13 cellular contexts compared by ENCODE assay signal in the genomic region with DNA sequence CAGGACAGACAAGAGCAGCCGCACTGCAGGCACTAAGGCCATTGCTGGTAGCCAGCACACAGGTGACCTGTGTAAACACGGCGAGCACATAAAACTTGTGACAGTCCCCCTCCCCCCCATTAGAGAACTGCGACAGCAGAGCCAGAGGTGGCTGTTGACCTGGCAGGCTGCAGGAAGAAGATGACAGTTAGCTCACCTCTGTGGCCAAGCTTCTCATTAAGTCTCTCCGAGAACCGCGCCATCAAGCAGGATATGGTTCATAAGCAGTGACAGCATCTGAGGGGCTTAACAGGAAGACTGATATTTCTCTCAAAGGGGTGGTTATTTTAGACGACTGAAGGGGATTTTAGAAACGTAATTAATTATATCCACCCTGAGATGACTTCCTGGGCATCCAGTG. TPM values are rescaled to one million over a fixed set of nuclear protein-coding genes. Genes with fewer than 3 reads are reported as not detected.
DNase-seq lines count a peak whose midpoint lies in the region; TF ChIP-seq lines count a peak whose summit lies in the region.
"Had no signal": no experiment of that assay in that cellular context is flagged by ENCODE, and none has a peak within 500 bp of the region (broad histone marks: within the 10 kb centered on the region; RNA-seq: fewer than 3 reads in every experiment).

No MANE protein-coding gene starts in this region.

- H3K27me3 ChIP-seq in effector memory CD4-positive, alpha-beta T cell (replicated peaks; ENCODE audit: control insufficient read depth, insufficient read depth, low read length, poor library complexity, severe bottlenecking): no peaks in the 10 kb centered on the region
- H3K27me3 ChIP-seq in trophoblast cell (ENCODE audit: insufficient read depth, low read length): no peaks in the 10 kb centered on the region
- no peaks in the 10 kb centered on the region for H3K27me3 ChIP-seq in ovary
- H3K27me3 ChIP-seq: heart left ventricle, SJSA1 had no signal

- DNase-seq in HFFc6 (no peak), trophoblast cell (no peak), ovary (no peak), NCI-H2107 treated with DMSO at 0.1 percent for 48 hours (lab: John Stamatoyannopoulos, UW; ENCODE audit: unreplicated experiment) (no peak), NCI-H1930 (lab: John Stamatoyannopoulos, UW) (no peak), COLO829 (ENCODE audit: low spot score) (no peak)
- DNase-seq in activated CD4-positive, alpha-beta T cell treated with anti-CD3 and anti-CD28 coated beads, Interleukin-2, amount 10 ng/mL, durations not matched to agents 7 days and 5 days: peak; percentile 57
- DNase-seq in effector memory CD4-positive, alpha-beta T cell: peak in 2 of 3 donors; percentile 42 to 51
- DNase-seq: COR-L47, dermis blood vessel endothelial cell, heart left ventricle, NCI-H446 treated with DMSO at 0.1 percent for 48 hours had no signal

- H3K27me3 Mint-ChIP-seq in HFFc6 (ENCODE audit: insufficient read depth): peaks cover 13% of the 10 kb centered on the region
- no peaks in the 10 kb centered on the region for H3K27me3 Mint-ChIP-seq in activated CD4-positive, alpha-beta T cell treated with anti-CD3 and anti-CD28 coated beads, Interleukin-2, amount 10 ng/mL, durations not matched to agents 7 days and 5 days

- no peak overlapping the region for H2BK120ac ChIP-seq in trophoblast cell (ENCODE audit: insufficient read depth, low read length, poor library complexity)

- H3K14ac ChIP-seq in trophoblast cell (ENCODE audit: low read length): no peak overlapping the region

- peaks cover 45% of the 10 kb centered on the region for H3K36me3 Mint-ChIP-seq in HFFc6 (ENCODE audit: low read depth)
- H3K36me3 Mint-ChIP-seq in activated CD4-positive, alpha-beta T cell treated with anti-CD3 and anti-CD28 coated beads, Interleukin-2, amount 10 ng/mL, durations not matched to agents 7 days and 5 days (ENCODE audit: low read depth): peaks cover 56% of the 10 kb centered on the region

- TF ChIP-seq CTCF in HFFc6 (IDR thresholded peaks at IDR 0.05) (no peak), ovary (IDR thresholded peaks at IDR 0.05) (no peak)

- peaks cover 10% of the 10 kb centered on the region for H3K79me1 ChIP-seq in trophoblast cell (ENCODE audit: low read length)

- H3K9me3 Mint-ChIP-seq in HFFc6: no peaks in the 10 kb centered on the region
- H3K9me3 Mint-ChIP-seq in activated CD4-positive, alpha-beta T cell treated with anti-CD3 and anti-CD28 coated beads, Interleukin-2, amount 10 ng/mL, durations not matched to agents 7 days and 5 days: no peaks in the 10 kb centered on the region

- peak overlapping the region; percentile 54 for H3K4me3 ChIP-seq in effector memory CD4-positive, alpha-beta T cell (ENCODE audit: insufficient read depth, low read depth, low read length, poor library complexity, severe bottlenecking)
- H3K4me3 ChIP-seq in trophoblast cell (ENCODE audit: low read depth, low read length) (no peak overlapping the region), ovary (no peak overlapping the region)
- H3K4me3 ChIP-seq: SJSA1 had no signal

- H3K4me3 Mint-ChIP-seq in HFFc6: no peak overlapping the region
- peak overlapping the region; percentile 69 for H3K4me3 Mint-ChIP-seq in activated CD4-positive, alpha-beta T cell treated with anti-CD3 and anti-CD28 coated beads, Interleukin-2, amount 10 ng/mL, durations not matched to agents 7 days and 5 days

- TF ChIP-seq EP300 in ovary (IDR thresholded peaks at IDR 0.05): no peak

- no peak overlapping the region for H4K12ac ChIP-seq in trophoblast cell (ENCODE audit: low read depth, low read length)

- peaks cover 29% of the 10 kb centered on the region for H3K36me3 ChIP-seq in effector memory CD4-positive, alpha-beta T cell (ENCODE audit: control insufficient read depth, insufficient read depth, low read length)
- peaks cover 64 to 73% of the 10 kb centered on the region in 2 experiments for H3K36me3 ChIP-seq in trophoblast cell (ENCODE audit: control insufficient read depth in 1 of 2, insufficient read depth in 2 of 2, low read length in 2 of 2)
- H3K36me3 ChIP-seq in ovary: no peaks in the 10 kb centered on the region

- no peak overlapping the region for H4K8ac ChIP-seq in trophoblast cell (ENCODE audit: low read depth, low read length)

- CTCF ChIA-PET in activated CD4-positive, alpha-beta T cell treated with anti-CD3 and anti-CD28 coated beads, Interleukin-2, amount 10 ng/mL, durations not matched to agents 7 days and 5 days (lab: Charles Lee): interaction anchor here (0.8 to 2.8 kb wide), 8 partner anchors 12 to 35 kb away, joined by 3 to 11 read pairs (median 8); a partner anchor contains a TSS

- H3K4me1 Mint-ChIP-seq in HFFc6 (ENCODE audit: low read depth): peaks cover 52% of the 10 kb centered on the region
- H3K4me1 Mint-ChIP-seq in activated CD4-positive, alpha-beta T cell treated with anti-CD3 and anti-CD28 coated beads, Interleukin-2, amount 10 ng/mL, durations not matched to agents 7 days and 5 days: peaks cover 70% of the 10 kb centered on the region

- POLR2A ChIA-PET in activated CD4-positive, alpha-beta T cell treated with anti-CD3 and anti-CD28 coated beads, Interleukin-2, amount 10 ng/mL, durations not matched to agents 7 days and 5 days (lab: Charles Lee): interaction anchor here (0.6 to 2.2 kb wide), 3 partner anchors 14 to 38 kb away, joined by 5 to 17 read pairs (median 7); a partner anchor contains a TSS

- no peak overlapping the region for H3K23ac ChIP-seq in trophoblast cell (ENCODE audit: low read length)

- H3K9ac ChIP-seq in trophoblast cell (ENCODE audit: low read length): no peak overlapping the region

- no peak overlapping the region for H2AK5ac ChIP-seq in trophoblast cell (ENCODE audit: low read length)

- H4K91ac ChIP-seq in trophoblast cell (ENCODE audit: low read depth, low read length): no peak overlapping the region

- peaks cover 75% of the 10 kb centered on the region for H3K4me1 ChIP-seq in effector memory CD4-positive, alpha-beta T cell (ENCODE audit: control insufficient read depth, insufficient read depth, low read length, poor library complexity, severe bottlenecking)
- H3K4me1 ChIP-seq in trophoblast cell (ENCODE audit: control insufficient read depth in 1 of 2, insufficient read depth in 2 of 2, low read length in 2 of 2) (peaks cover 0 to 2% of the 10 kb centered on the region in 2 experiments), ovary (ENCODE audit: insufficient read depth) (peaks cover 11% of the 10 kb centered on the region)

- no peak overlapping the region for H3K18ac ChIP-seq in trophoblast cell (ENCODE audit: low read length)

- no peaks in the 10 kb centered on the region for H3K9me3 ChIP-seq in effector memory CD4-positive, alpha-beta T cell (ENCODE audit: control insufficient read depth, low read length)
- H3K9me3 ChIP-seq in trophoblast cell (ENCODE audit: insufficient read depth, low read depth, low read length): no peaks in the 10 kb centered on the region
- no peaks in the 10 kb centered on the region for H3K9me3 ChIP-seq in ovary
- H3K9me3 ChIP-seq: heart left ventricle had no signal

- no CpG with 5 or more reads among the region's 9 CpGs for WGBS in trophoblast cell (ENCODE audit: extremely low coverage, insufficient coverage, insufficient read length)
- WGBS in ovary, 3 donors: 67 to 75% (median 74%) methylated on average over 9 of the region's 9 CpGs

- peak overlapping the region; percentile 97 for H3K27ac ChIP-seq in effector memory CD4-positive, alpha-beta T cell (ENCODE audit: insufficient read depth, low read length, poor library complexity, severe bottlenecking)
- H3K27ac ChIP-seq in trophoblast cell (ENCODE audit: low read depth, low read length) (no peak overlapping the region), ovary (no peak overlapping the region)
- H3K27ac ChIP-seq: SJSA1 had no signal

- peak overlapping the region; percentile 4; the same call in 1 of the 2 replicates for H3K27ac Mint-ChIP-seq in HFFc6
- peak overlapping the region; percentile 92 for H3K27ac Mint-ChIP-seq in activated CD4-positive, alpha-beta T cell treated with anti-CD3 and anti-CD28 coated beads, Interleukin-2, amount 10 ng/mL, durations not matched to agents 7 days and 5 days

- peak overlapping the region; percentile 80 for H3K4ac ChIP-seq in trophoblast cell (ENCODE audit: low read depth, low read length)

- no peak overlapping the region for H2BK12ac ChIP-seq in trophoblast cell (ENCODE audit: low read length)

- TF ChIP-seq POLR2A in ovary (IDR thresholded peaks at IDR 0.05): no peak

- H3K79me2 ChIP-seq in trophoblast cell (ENCODE audit: control insufficient read depth, insufficient read depth, low read length, poor library complexity): peaks cover 35% of the 10 kb centered on the region

- H3K4me2 ChIP-seq in trophoblast cell (ENCODE audit: low read length): no peak overlapping the region

- no peak overlapping the region for H2AFZ ChIP-seq in trophoblast cell (ENCODE audit: insufficient read depth, low read length, poor library complexity)

- no peak overlapping the region for H2BK5ac ChIP-seq in trophoblast cell (ENCODE audit: low read depth, low read length, poor library complexity)

- intact Hi-C loops in ovary (cut with DNase I): no loop called here

RNA-seq across cellular contexts. Expression of a gene that starts 5.2 kb away (rescaled TPM):
- total RNA-seq in HFFc6 (2021; fragmentation: NEBNext Ultra II Directional; extraction: Animal tissue kit (Norgen Biotek cat#: 25700)): 100 to 1,000 TPM; 406 to 474 (median 417) TPM
- 100 to 1,000 TPM; 147 to 164 TPM for total RNA-seq in activated CD4-positive, alpha-beta T cell treated with anti-CD3 and anti-CD28 coated beads, Interleukin-2, amount 10 ng/mL, durations not matched to agents 7 days and 5 days
- polyA plus RNA-seq in trophoblast cell (2013): 307 and 319 TPM in 2 replicates
- 100 to 1,000 TPM in 4 of 7 donors, 10 to 100 TPM in 3; 58.7 to 126 (median 107) TPM for total RNA-seq in ovary
- 100 to 1,000 TPM in 1 of 2 donors, 10 to 100 TPM in 1; 73.8 to 165 TPM for polyA plus RNA-seq in ovary

RNA-seq across cellular contexts. Expression of a gene that starts 5.5 kb away (rescaled TPM):
- total RNA-seq in HFFc6 (2021; fragmentation: NEBNext Ultra II Directional; extraction: Animal tissue kit (Norgen Biotek cat#: 25700)): 1 to 10 TPM in 2 of 6 experiments, under 1 TPM in 4; 0.46 to 1.4 (median 0.68) TPM
- 1 to 10 TPM in 1 of 2 experiments, under 1 TPM in 1; 0.65 to 2.0 TPM for total RNA-seq in activated CD4-positive, alpha-beta T cell treated with anti-CD3 and anti-CD28 coated beads, Interleukin-2, amount 10 ng/mL, durations not matched to agents 7 days and 5 days
- polyA plus RNA-seq in trophoblast cell (2013): 0.18 and 0.79 TPM in 2 replicates
- 1 to 10 TPM in 5 of 7 donors, under 1 TPM in 2; 0.48 to 1.7 (median 1.2) TPM for total RNA-seq in ovary
- polyA plus RNA-seq in ovary: 1 to 10 TPM; 1.3 to 2.3 TPM

RNA-seq across cellular contexts. Expression of a gene that starts 14.3 kb away (rescaled TPM):
- 10 to 100 TPM; 16.6 to 20.9 (median 18.2) TPM for total RNA-seq in HFFc6 (2021; fragmentation: NEBNext Ultra II Directional; extraction: Animal tissue kit (Norgen Biotek cat#: 25700))
- total RNA-seq in activated CD4-positive, alpha-beta T cell treated with anti-CD3 and anti-CD28 coated beads, Interleukin-2, amount 10 ng/mL, durations not matched to agents 7 days and 5 days: 10 to 100 TPM; 14.8 to 16.0 TPM
- polyA plus RNA-seq in trophoblast cell (2013): 26.2 and 28.9 TPM in 2 replicates
- total RNA-seq in ovary: 10 to 100 TPM; 13.7 to 30.4 (median 15.8) TPM
- 10 to 100 TPM in 1 of 2 donors, 1 to 10 TPM in 1; 8.6 to 21.4 TPM for polyA plus RNA-seq in ovary

RNA-seq across cellular contexts. Expression of a gene that starts 14.4 kb away (rescaled TPM):
- total RNA-seq in HFFc6 (2021; fragmentation: NEBNext Ultra II Directional; extraction: Animal tissue kit (Norgen Biotek cat#: 25700)): 10 to 100 TPM; 25.3 to 29.1 (median 26.8) TPM
- total RNA-seq in activated CD4-positive, alpha-beta T cell treated with anti-CD3 and anti-CD28 coated beads, Interleukin-2, amount 10 ng/mL, durations not matched to agents 7 days and 5 days: 10 to 100 TPM; 39.4 to 48.9 TPM
- polyA plus RNA-seq in trophoblast cell (2013): 21.3 and 22.9 TPM in 2 replicates
- 10 to 100 TPM; 23.5 to 44.7 (median 33.8) TPM for total RNA-seq in ovary
- 10 to 100 TPM; 36.8 to 51.3 TPM for polyA plus RNA-seq in ovary

RNA-seq across cellular contexts. Expression of a gene that starts 22.7 kb away (rescaled TPM):
- 1,000 to 10,000 TPM; 2,011 to 2,156 (median 2,046) TPM for total RNA-seq in HFFc6 (2021; fragmentation: NEBNext Ultra II Directional; extraction: Animal tissue kit (Norgen Biotek cat#: 25700))
- 1,000 to 10,000 TPM; 1,880 to 1,928 TPM for total RNA-seq in activated CD4-positive, alpha-beta T cell treated with anti-CD3 and anti-CD28 coated beads, Interleukin-2, amount 10 ng/mL, durations not matched to agents 7 days and 5 days
- 1,644 and 1,714 TPM in 2 replicates for polyA plus RNA-seq in trophoblast cell (2013)
- 1,000 to 10,000 TPM; 3,805 to 5,253 (median 4,187) TPM for total RNA-seq in ovary
- polyA plus RNA-seq in ovary: 1,000 to 10,000 TPM; 5,821 to 6,397 TPM

Comparison
In these comparisons a context has a peak if more than half of its experiments do, and no peak if none do; other contexts are left out.
1. DNase-seq: peak in activated CD4-positive, alpha-beta T cell treated with anti-CD3 and anti-CD28 coated beads, Interleukin-2, amount 10 ng/mL, durations not matched to agents 7 days and 5 days (single experiment) and effector memory CD4-positive, alpha-beta T cell (2 of 3); none in HFFc6 (single experiment), trophoblast cell (0 of 2), ovary (0 of 5), NCI-H2107 treated with DMSO at 0.1 percent for 48 hours (single experiment), NCI-H1930 (0 of 2) and COLO829 (single experiment).